Comparison of ENCODE assay signal across 14 cellular contexts in the genomic region with DNA sequence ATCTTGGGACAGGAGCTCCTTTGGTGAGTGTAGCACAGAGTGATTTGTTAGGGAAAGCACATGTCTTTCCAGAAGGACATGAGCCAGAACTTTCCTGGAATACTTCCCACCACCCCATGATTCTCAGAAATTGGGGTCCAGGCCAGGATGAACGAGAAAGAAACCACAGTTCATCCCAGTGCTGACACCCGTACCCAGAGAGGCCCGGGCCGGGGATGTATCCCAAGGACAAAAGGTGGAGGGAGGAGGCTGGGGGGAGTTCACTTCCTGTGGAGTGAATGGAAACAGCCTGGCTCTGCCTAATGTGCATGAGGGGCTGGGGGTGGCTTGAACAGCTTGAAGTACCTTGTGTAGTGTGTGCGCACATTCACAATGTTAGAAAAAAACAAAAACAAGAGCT. TPM values are rescaled to one million over a fixed set of nuclear protein-coding genes. Genes with fewer than 3 reads are reported as not detected.
DNase-seq lines count a peak whose midpoint lies in the region; ATAC-seq and TF ChIP-seq lines count a peak whose summit lies in the region.
"Had no signal": no experiment of that assay in that cellular context is flagged by ENCODE, and none has a peak within 500 bp of the region (broad histone marks: within the 10 kb centered on the region; RNA-seq: fewer than 3 reads in every experiment).

No MANE protein-coding gene starts in this region.

- TF ChIP-seq EP300 in stomach (IDR thresholded peaks at IDR 0.05), result no peak

- POLR2A ChIA-PET in WTC11 (lab: Charles Lee), result no interaction called here
- POLR2A ChIA-PET in activated CD4-positive, alpha-beta memory T cell treated with anti-CD3 and anti-CD28 coated beads for 36 hours (lab: Charles Lee), result no interaction called here

- H3K4me1 Mint-ChIP-seq in WTC11, result peaks cover 16% of the 10 kb centered on the region
- H3K4me1 Mint-ChIP-seq in CD14-positive monocyte, result no peaks in the 10 kb centered on the region
- peaks cover 7% of the 10 kb centered on the region for H3K4me1 Mint-ChIP-seq in activated T-helper 17 cell treated with anti-CD3 and anti-CD28 coated beads, Interleukin-2, amount 50 U/mL, for 72 hours
- H3K4me1 Mint-ChIP-seq in activated CD4-positive, alpha-beta memory T cell treated with anti-CD3 and anti-CD28 coated beads for 36 hours (ENCODE audit: low read depth), result peaks cover 7% of the 10 kb centered on the region

- no peak for TF ChIP-seq CTCF in WTC11 (IDR thresholded peaks at IDR 0.05)
- TF ChIP-seq CTCF in stomach (IDR thresholded peaks at IDR 0.05), result no peak
- no peak for TF ChIP-seq CTCF in CD14-positive monocyte (IDR thresholded peaks at IDR 0.05)

- H3K36me3 Mint-ChIP-seq in WTC11 (no peaks in the 10 kb centered on the region), CD14-positive monocyte (peaks cover 31 to 48% of the 10 kb centered on the region in 2 donors)
- H3K36me3 Mint-ChIP-seq in activated T-helper 17 cell treated with anti-CD3 and anti-CD28 coated beads, Interleukin-2, amount 50 U/mL, for 72 hours (ENCODE audit: low read depth), result peaks cover 9% of the 10 kb centered on the region
- no peaks in the 10 kb centered on the region for H3K36me3 Mint-ChIP-seq in activated CD4-positive, alpha-beta memory T cell treated with anti-CD3 and anti-CD28 coated beads for 36 hours

- H3K4me3 Mint-ChIP-seq in WTC11, result no peak overlapping the region
- no peak overlapping the region for H3K4me3 Mint-ChIP-seq in CD14-positive monocyte
- no peak overlapping the region for H3K4me3 Mint-ChIP-seq in activated T-helper 17 cell treated with anti-CD3 and anti-CD28 coated beads, Interleukin-2, amount 50 U/mL, for 72 hours
- no peak overlapping the region for H3K4me3 Mint-ChIP-seq in activated CD4-positive, alpha-beta memory T cell treated with anti-CD3 and anti-CD28 coated beads for 36 hours
- H3K4me3 Mint-ChIP-seq: HFFc6 had no signal

- TF ChIP-seq POLR2A in stomach (IDR thresholded peaks at IDR 0.05), result no peak

- H3K27ac ChIP-seq in layer of hippocampus (ENCODE audit: low read depth, low read length) (peak overlapping the region; percentile 2), stomach (peak overlapping the region in 3 of 5 donors; percentile 11 to 68 (median 16))
- H3K27ac ChIP-seq: A549 had no signal

- H3K27me3 ChIP-seq in layer of hippocampus (ENCODE audit: control insufficient read depth, insufficient read depth, low read length) (no peaks in the 10 kb centered on the region), stomach (no peaks in the 10 kb centered on the region)

- WGBS in stomach, 5 donors, result 55 to 78% (median 68%) methylated on average over 5 of the region's 5 CpGs

- H3K9me3 ChIP-seq in stomach, result no peaks in the 10 kb centered on the region
- H3K9me3 ChIP-seq: A549, HAP-1 had no signal

- H3K27me3 Mint-ChIP-seq in WTC11 (ENCODE audit: low read depth) (no peaks in the 10 kb centered on the region), CD14-positive monocyte (ENCODE audit: low read depth in 3 of 3) (peaks cover 0 to 3% (median 1%) of the 10 kb centered on the region in 3 donors)
- no peaks in the 10 kb centered on the region for H3K27me3 Mint-ChIP-seq in activated T-helper 17 cell treated with anti-CD3 and anti-CD28 coated beads, Interleukin-2, amount 50 U/mL, for 72 hours
- H3K27me3 Mint-ChIP-seq in activated CD4-positive, alpha-beta memory T cell treated with anti-CD3 and anti-CD28 coated beads for 36 hours, result no peaks in the 10 kb centered on the region

- ATAC-seq in WTC11, result peak; percentile 43; the same call in 1 of the 2 replicates
- ATAC-seq in activated T-helper 17 cell treated with anti-CD3 and anti-CD28 coated beads, Interleukin-2, amount 50 U/mL, for 72 hours (replicated peaks), result no peak
- ATAC-seq: A549, HepG2 had no signal

- no peak overlapping the region for H3K4me3 ChIP-seq in stomach
- H3K4me3 ChIP-seq: A549, HAP-1 had no signal

- no peak for DNase-seq in WTC11 (ENCODE audit: low spot score)
- DNase-seq in stomach, result no peak
- DNase-seq in CD14-positive monocyte (ENCODE audit: low spot score), result no peak
- DNase-seq in activated CD4-positive, alpha-beta memory T cell treated with anti-CD3 and anti-CD28 coated beads for 36 hours, result no peak
- no peak for DNase-seq in SHP77 (lab: John Stamatoyannopoulos, UW)
- DNase-seq: Calu3, DMS79, GOT3, HFFc6 had no signal

- intact Hi-C loops in stomach (cut with DNase I; ENCODE audit: low total_unique reads) (no loop called here), CD14-positive monocyte (cut with micrococcal nuclease) (no loop called here)
- intact Hi-C loops in activated CD4-positive, alpha-beta memory T cell treated with anti-CD3 and anti-CD28 coated beads for 36 hours (cut with micrococcal nuclease), result no loop called here

- H3K36me3 ChIP-seq in stomach, result no peaks in the 10 kb centered on the region
- H3K36me3 ChIP-seq: HAP-1 had no signal

- H3K27ac Mint-ChIP-seq in WTC11 (no peak overlapping the region), CD14-positive monocyte (peak overlapping the region in 1 of 7 donors; percentile 25)
- H3K27ac Mint-ChIP-seq in activated T-helper 17 cell treated with anti-CD3 and anti-CD28 coated beads, Interleukin-2, amount 50 U/mL, for 72 hours, result no peak overlapping the region
- no peak overlapping the region for H3K27ac Mint-ChIP-seq in activated CD4-positive, alpha-beta memory T cell treated with anti-CD3 and anti-CD28 coated beads for 36 hours
- H3K27ac Mint-ChIP-seq: HFFc6 had no signal

- H3K9me3 Mint-ChIP-seq in WTC11 (peaks cover 5% of the 10 kb centered on the region), CD14-positive monocyte (no peaks in the 10 kb centered on the region)
- no peaks in the 10 kb centered on the region for H3K9me3 Mint-ChIP-seq in activated T-helper 17 cell treated with anti-CD3 and anti-CD28 coated beads, Interleukin-2, amount 50 U/mL, for 72 hours
- H3K9me3 Mint-ChIP-seq in activated CD4-positive, alpha-beta memory T cell treated with anti-CD3 and anti-CD28 coated beads for 36 hours, result no peaks in the 10 kb centered on the region
- H3K9me3 Mint-ChIP-seq: HFFc6 had no signal

- peaks cover 0 to 32% (median 7%) of the 10 kb centered on the region in 4 donors for H3K4me1 ChIP-seq in stomach
- H3K4me1 ChIP-seq: A549, HAP-1 had no signal

- CTCF ChIA-PET in WTC11 (lab: Charles Lee), result interaction anchor here (1.4 kb wide), 1 partner anchor 230 kb away, joined by 3 read pairs; no protein-coding TSS in a partner anchor
- CTCF ChIA-PET in activated CD4-positive, alpha-beta memory T cell treated with anti-CD3 and anti-CD28 coated beads for 36 hours (lab: Charles Lee), result interaction anchor here (0.9 to 2.2 kb wide), 3 partner anchors 14 to 312 kb away, joined by 3 to 6 read pairs (median 4); no protein-coding TSS in a partner anchor

TF ChIP-seq in WTC11, 78 proteins besides CTCF, POLR2A, EP300 and RAD21 (continues in another document):
- TF ChIP-seq GRHL2 (CRISPR knock-in tag; IDR thresholded peaks at IDR 0.05; ENCODE audit: insufficient replicate concordance, severe bottlenecking) (no peak), NFATC4 (CRISPR knock-in tag; IDR thresholded peaks at IDR 0.05) (no peak), ZNF263 (CRISPR knock-in tag; IDR thresholded peaks at IDR 0.05; ENCODE audit: low read depth) (no peak), MLX (CRISPR knock-in tag; IDR thresholded peaks at IDR 0.05) (no peak), ZNF138 (CRISPR knock-in tag; conservative IDR thresholded peaks at IDR 0.05) (no peak), NR2C2 (CRISPR knock-in tag; IDR thresholded peaks at IDR 0.05) (no peak)
- TF ChIP-seq, protein P1, sequence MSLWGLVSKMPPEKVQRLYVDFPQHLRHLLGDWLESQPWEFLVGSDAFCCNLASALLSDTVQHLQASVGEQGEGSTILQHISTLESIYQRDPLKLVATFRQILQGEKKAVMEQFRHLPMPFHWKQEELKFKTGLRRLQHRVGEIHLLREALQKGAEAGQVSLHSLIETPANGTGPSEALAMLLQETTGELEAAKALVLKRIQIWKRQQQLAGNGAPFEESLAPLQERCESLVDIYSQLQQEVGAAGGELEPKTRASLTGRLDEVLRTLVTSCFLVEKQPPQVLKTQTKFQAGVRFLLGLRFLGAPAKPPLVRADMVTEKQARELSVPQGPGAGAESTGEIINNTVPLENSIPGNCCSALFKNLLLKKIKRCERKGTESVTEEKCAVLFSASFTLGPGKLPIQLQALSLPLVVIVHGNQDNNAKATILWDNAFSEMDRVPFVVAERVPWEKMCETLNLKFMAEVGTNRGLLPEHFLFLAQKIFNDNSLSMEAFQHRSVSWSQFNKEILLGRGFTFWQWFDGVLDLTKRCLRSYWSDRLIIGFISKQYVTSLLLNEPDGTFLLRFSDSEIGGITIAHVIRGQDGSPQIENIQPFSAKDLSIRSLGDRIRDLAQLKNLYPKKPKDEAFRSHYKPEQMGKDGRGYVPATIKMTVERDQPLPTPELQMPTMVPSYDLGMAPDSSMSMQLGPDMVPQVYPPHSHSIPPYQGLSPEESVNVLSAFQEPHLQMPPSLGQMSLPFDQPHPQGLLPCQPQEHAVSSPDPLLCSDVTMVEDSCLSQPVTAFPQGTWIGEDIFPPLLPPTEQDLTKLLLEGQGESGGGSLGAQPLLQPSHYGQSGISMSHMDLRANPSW (CRISPR knock-in tag; conservative IDR thresholded peaks at IDR 0.05; ENCODE audit: low read depth), result no peak
- TF ChIP-seq, protein P2, sequence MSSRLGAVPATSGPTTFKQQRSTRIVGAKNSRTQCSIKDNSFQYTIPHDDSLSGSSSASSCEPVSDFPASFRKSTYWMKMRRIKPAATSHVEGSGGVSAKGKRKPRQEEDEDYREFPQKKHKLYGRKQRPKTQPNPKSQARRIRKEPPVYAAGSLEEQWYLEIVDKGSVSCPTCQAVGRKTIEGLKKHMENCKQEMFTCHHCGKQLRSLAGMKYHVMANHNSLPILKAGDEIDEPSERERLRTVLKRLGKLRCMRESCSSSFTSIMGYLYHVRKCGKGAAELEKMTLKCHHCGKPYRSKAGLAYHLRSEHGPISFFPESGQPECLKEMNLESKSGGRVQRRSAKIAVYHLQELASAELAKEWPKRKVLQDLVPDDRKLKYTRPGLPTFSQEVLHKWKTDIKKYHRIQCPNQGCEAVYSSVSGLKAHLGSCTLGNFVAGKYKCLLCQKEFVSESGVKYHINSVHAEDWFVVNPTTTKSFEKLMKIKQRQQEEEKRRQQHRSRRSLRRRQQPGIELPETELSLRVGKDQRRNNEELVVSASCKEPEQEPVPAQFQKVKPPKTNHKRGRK (CRISPR knock-in tag; IDR thresholded peaks at IDR 0.05; ENCODE audit: borderline replicate concordance), result no peak

RNA-seq across cellular contexts. Expression of gene CDADC1, which starts 47.5 kb away (rescaled TPM):
- total RNA-seq in WTC11 (2021) (2.9 to 4.9 TPM (median 4.0 TPM) in 3 replicates), stomach (10 to 100 TPM; 11.0 to 37.5 (median 18.4) TPM)
- polyA plus RNA-seq in stomach (1 to 10 TPM; 4.5 to 5.2 (median 4.7) TPM), CD14-positive monocyte (1 to 10 TPM; 5.2 to 6.4 TPM)
- total RNA-seq in activated T-helper 17 cell treated with anti-CD3 and anti-CD28 coated beads, Interleukin-2, amount 50 U/mL, for 72 hours, result 10 to 100 TPM in 1 of 2 donors, 1 to 10 TPM in 1; 7.5 to 10.2 TPM
- total RNA-seq in activated CD4-positive, alpha-beta memory T cell treated with anti-CD3 and anti-CD28 coated beads for 36 hours, result 10 to 100 TPM in 1 of 2 experiments, 1 to 10 TPM in 1; 9.0 to 11.1 TPM
